ENCODE assay signal across 8 cellular contexts in genomic region chr6:7615611-7616383, GRCh38. TPM values are rescaled to one million over a fixed set of nuclear protein-coding genes. Genes with fewer than 3 reads are reported as not detected.
DNase-seq lines count a peak whose midpoint lies in the region; ATAC-seq lines count a peak whose summit lies in the region.

No MANE protein-coding gene starts in this region.

- peaks cover 21% of the 10 kb centered on the region for H3K27me3 Mint-ChIP-seq in stimulated activated memory B cell treated with anti-CD40 and anti-IgM and Interleukin-4, amounts not matched to agents 10 μg/mL and 1 μg/mL and 100 μg/mL, for 72 hours

- ATAC-seq in left colon = peak; percentile 66
- no peak for ATAC-seq in stimulated activated memory B cell treated with anti-CD40 and anti-IgM and Interleukin-4, amounts not matched to agents 10 μg/mL and 1 μg/mL and 100 μg/mL, for 72 hours

- H3K4me1 Mint-ChIP-seq in stimulated activated memory B cell treated with anti-CD40 and anti-IgM and Interleukin-4, amounts not matched to agents 10 μg/mL and 1 μg/mL and 100 μg/mL, for 72 hours = peaks cover 18% of the 10 kb centered on the region

- H3K4me3 Mint-ChIP-seq in stimulated activated memory B cell treated with anti-CD40 and anti-IgM and Interleukin-4, amounts not matched to agents 10 μg/mL and 1 μg/mL and 100 μg/mL, for 72 hours = no peak overlapping the region

- no peaks in the 10 kb centered on the region for H3K9me3 Mint-ChIP-seq in stimulated activated memory B cell treated with anti-CD40 and anti-IgM and Interleukin-4, amounts not matched to agents 10 μg/mL and 1 μg/mL and 100 μg/mL, for 72 hours

- H3K27ac Mint-ChIP-seq in stimulated activated memory B cell treated with anti-CD40 and anti-IgM and Interleukin-4, amounts not matched to agents 10 μg/mL and 1 μg/mL and 100 μg/mL, for 72 hours = no peak overlapping the region

- DNase-seq in NCI-H446 (lab: John Stamatoyannopoulos, UW) (peak; percentile 36 to 51), NCI-H446 treated with DMSO at 0.1 percent for 48 hours (lab: John Stamatoyannopoulos, UW) (no peak), HS-5 (ENCODE audit: low read depth) (peak; percentile 31), RPMI7951 (ENCODE audit: low read depth) (peak; percentile 56), cerebellar cortex (ENCODE audit: low spot score) (peak; percentile 70), left colon (peak in 1 of 2 donors; percentile 41), superior temporal gyrus (ENCODE audit: extremely low spot score) (peak; percentile 81)

- intact Hi-C loops in left colon (cut with DNase I, micrococcal nuclease) = loop anchor here in 1 of 2 donors (10.0 kb wide), 3 partner anchors 201 to 941 kb away; no protein-coding TSS in a partner anchor

- H3K36me3 Mint-ChIP-seq in stimulated activated memory B cell treated with anti-CD40 and anti-IgM and Interleukin-4, amounts not matched to agents 10 μg/mL and 1 μg/mL and 100 μg/mL, for 72 hours = peaks cover 7% of the 10 kb centered on the region

RNA-seq across cellular contexts. Expression of gene SNRNP48, which starts 25.8 kb away (rescaled TPM):
- 18.5 and 19.2 TPM in 2 replicates for total RNA-seq in RPMI7951 (2014; rRNA removed; shearing (Covaris generic))
- total RNA-seq in left colon = 10 to 100 TPM; 11.1 to 11.6 TPM
